ENCODE assay signal across 12 cellular contexts in the genomic region with DNA sequence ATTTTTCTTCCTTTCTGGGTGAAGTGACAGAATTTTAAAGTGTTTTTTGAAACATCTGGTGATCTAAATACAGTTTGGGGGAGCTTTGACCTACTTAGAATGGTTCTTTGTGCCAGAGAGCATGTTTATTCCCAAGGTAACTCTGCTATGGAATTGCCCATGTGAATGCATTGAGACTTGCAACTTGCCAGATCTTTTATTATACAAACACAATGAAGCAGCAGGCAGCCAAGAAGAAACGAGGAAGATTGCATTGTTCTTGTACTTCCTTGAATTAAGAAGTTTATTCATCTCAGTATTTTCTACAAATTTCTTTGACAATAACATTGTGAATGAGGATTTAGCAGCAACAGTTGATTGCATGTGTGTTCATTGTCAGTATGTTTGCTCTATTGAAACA. TPM values are rescaled to one million over a fixed set of nuclear protein-coding genes. Genes with fewer than 3 reads are reported as not detected.
A peak's percentile ranks its signal among the peaks of the same experiment; 100 is the strongest.
DNase-seq lines count a peak whose midpoint lies in the region; ATAC-seq and TF ChIP-seq lines count a peak whose summit lies in the region.
"Had no signal": no experiment of that assay in that cellular context is flagged by ENCODE, and none has a peak within 500 bp of the region (broad histone marks: within the 10 kb centered on the region; RNA-seq: fewer than 3 reads in every experiment).

No MANE protein-coding gene starts in this region.

- H3K4me1 ChIP-seq in right cardiac atrium (ENCODE audit: control insufficient read depth, insufficient read depth, low read length) (peaks cover 1% of the 10 kb centered on the region), mucosa of descending colon (ENCODE audit: low read depth) (peaks cover 19% of the 10 kb centered on the region)

- H3K27me3 ChIP-seq in right cardiac atrium (ENCODE audit: control insufficient read depth, insufficient read depth), result no peaks in the 10 kb centered on the region
- H3K27me3 ChIP-seq: tibial artery had no signal

- no peak overlapping the region for H3K4me3 Mint-ChIP-seq in activated T-helper 1 cell treated with anti-CD3 and anti-CD28 coated beads, Interleukin-12 subunit alpha, Interleukin-12 subunit beta, Interleukin-2, Interleukin-4 antibody, amounts not matched to agents 30 ng/mL and 10 ng/mL and 1 ng/mL, durations not matched to agents 14 hours and 24 hours and 36 hours
- H3K4me3 Mint-ChIP-seq: activated naive CD8-positive, alpha-beta T cell treated with anti-CD3 and anti-CD28 coated beads, Interleukin-2, amount 50 U/mL, for 24 hours had no signal

- no peak overlapping the region for H3K27ac Mint-ChIP-seq in activated T-helper 1 cell treated with anti-CD3 and anti-CD28 coated beads, Interleukin-12 subunit alpha, Interleukin-12 subunit beta, Interleukin-2, Interleukin-4 antibody, amounts not matched to agents 30 ng/mL and 10 ng/mL and 1 ng/mL, durations not matched to agents 14 hours and 24 hours and 36 hours
- H3K27ac Mint-ChIP-seq: activated naive CD8-positive, alpha-beta T cell treated with anti-CD3 and anti-CD28 coated beads, Interleukin-2, amount 50 U/mL, for 24 hours had no signal

- H3K27ac ChIP-seq in right cardiac atrium (ENCODE audit: low read length) (no peak overlapping the region), epithelial cell of prostate (peak overlapping the region; percentile 85)

- intact Hi-C loops in right cardiac atrium (cut with DNase I), result loop anchor here in 3 of 4 donors (5.0 to 10.0 kb wide), 5 partner anchors 90 to 217 kb away; no protein-coding TSS in a partner anchor
- intact Hi-C loops in Right ventricle myocardium superior (cut with DNase I), result loop anchor here (5.0 kb wide), 1 partner anchor 207 kb away; no protein-coding TSS in a partner anchor
- intact Hi-C loops in mucosa of descending colon (cut with DNase I, micrococcal nuclease), result loop anchor here (10.0 kb wide), 1 partner anchor 220 kb away; the partner anchor contains the start of gene DNM1L (in 2 of the 2)
- intact Hi-C loops in activated T-helper 1 cell treated with anti-CD3 and anti-CD28 coated beads, Interleukin-12 subunit alpha, Interleukin-12 subunit beta, Interleukin-2, Interleukin-4 antibody, amounts not matched to agents 30 ng/mL and 10 ng/mL and 1 ng/mL, durations not matched to agents 14 hours and 24 hours and 36 hours (cut with micrococcal nuclease), result loop anchor here (1.0 to 5.0 kb wide), 6 partner anchors 88 to 1568 kb away; partner anchors contain the start of genes ALG10 and YARS2

- TF ChIP-seq CTCF in mucosa of descending colon (IDR thresholded peaks at IDR 0.05), result no peak

- DNase-seq in right cardiac atrium (no peak), Right ventricle myocardium superior (no peak), epithelial cell of prostate (ENCODE audit: low read depth, low spot score) (no peak), mucosa of descending colon (no peak), GF-D8 (lab: John Stamatoyannopoulos, UW) (no peak)
- no peak for DNase-seq in stimulated activated CD4-positive, alpha-beta T cell treated with anti-CD3 and anti-CD28 coated beads, Interleukin-4, amount 100 ng/mL, for 1 hour
- no peak for DNase-seq in activated T-helper 1 cell treated with anti-CD3 and anti-CD28 coated beads, Interleukin-12 subunit alpha, Interleukin-12 subunit beta, Interleukin-2, Interleukin-4 antibody, amounts not matched to agents 30 ng/mL and 10 ng/mL and 1 ng/mL, durations not matched to agents 14 hours and 24 hours and 36 hours (ENCODE audit: low spot score)
- DNase-seq: activated CD4-positive, CD25-positive, alpha-beta regulatory T cell; activated naive CD8-positive, alpha-beta T cell treated with anti-CD3 and anti-CD28 coated beads, Interleukin-2, amount 50 U/mL, for 24 hours; stimulated activated CD4-positive, alpha-beta T cell treated with anti-CD3 and anti-CD28 coated beads, Interleukin-15, amount 100 ng/mL, for 24 hours; tibial artery had no signal

- ATAC-seq in right cardiac atrium (peak; percentile 28 to 49), Right ventricle myocardium superior (ENCODE audit: poor library complexity) (no peak), mucosa of descending colon (peak; percentile 55), HG03196 (IDR thresholded peaks at IDR 0.05; ENCODE audit: unreplicated experiment) (no peak)
- ATAC-seq: activated naive CD8-positive, alpha-beta T cell treated with anti-CD3 and anti-CD28 coated beads, Interleukin-2, amount 50 U/mL, for 24 hours had no signal

- H3K36me3 Mint-ChIP-seq in activated T-helper 1 cell treated with anti-CD3 and anti-CD28 coated beads, Interleukin-12 subunit alpha, Interleukin-12 subunit beta, Interleukin-2, Interleukin-4 antibody, amounts not matched to agents 30 ng/mL and 10 ng/mL and 1 ng/mL, durations not matched to agents 14 hours and 24 hours and 36 hours (ENCODE audit: low read depth), result no peaks in the 10 kb centered on the region

- 10% methylated on average over 1 of the region's 1 CpG for WGBS in right cardiac atrium

- peaks cover 5% of the 10 kb centered on the region for H3K4me1 Mint-ChIP-seq in activated T-helper 1 cell treated with anti-CD3 and anti-CD28 coated beads, Interleukin-12 subunit alpha, Interleukin-12 subunit beta, Interleukin-2, Interleukin-4 antibody, amounts not matched to agents 30 ng/mL and 10 ng/mL and 1 ng/mL, durations not matched to agents 14 hours and 24 hours and 36 hours (ENCODE audit: low read depth)
- H3K4me1 Mint-ChIP-seq: activated naive CD8-positive, alpha-beta T cell treated with anti-CD3 and anti-CD28 coated beads, Interleukin-2, amount 50 U/mL, for 24 hours had no signal

- no peaks in the 10 kb centered on the region for H3K9me3 Mint-ChIP-seq in activated T-helper 1 cell treated with anti-CD3 and anti-CD28 coated beads, Interleukin-12 subunit alpha, Interleukin-12 subunit beta, Interleukin-2, Interleukin-4 antibody, amounts not matched to agents 30 ng/mL and 10 ng/mL and 1 ng/mL, durations not matched to agents 14 hours and 24 hours and 36 hours
- H3K9me3 Mint-ChIP-seq: activated naive CD8-positive, alpha-beta T cell treated with anti-CD3 and anti-CD28 coated beads, Interleukin-2, amount 50 U/mL, for 24 hours had no signal

- no peaks in the 10 kb centered on the region for H3K36me3 ChIP-seq in mucosa of descending colon (ENCODE audit: low read depth)
- H3K36me3 ChIP-seq: tibial artery had no signal

- no peaks in the 10 kb centered on the region for H3K9me3 ChIP-seq in right cardiac atrium (ENCODE audit: control insufficient read depth, low read length)
- H3K9me3 ChIP-seq in mucosa of descending colon, result no peaks in the 10 kb centered on the region
- H3K9me3 ChIP-seq: tibial artery had no signal

- peaks cover 11% of the 10 kb centered on the region for H3K27me3 Mint-ChIP-seq in activated T-helper 1 cell treated with anti-CD3 and anti-CD28 coated beads, Interleukin-12 subunit alpha, Interleukin-12 subunit beta, Interleukin-2, Interleukin-4 antibody, amounts not matched to agents 30 ng/mL and 10 ng/mL and 1 ng/mL, durations not matched to agents 14 hours and 24 hours and 36 hours (ENCODE audit: insufficient read depth)
- H3K27me3 Mint-ChIP-seq: activated naive CD8-positive, alpha-beta T cell treated with anti-CD3 and anti-CD28 coated beads, Interleukin-2, amount 50 U/mL, for 24 hours had no signal

- H3K4me3 ChIP-seq in right cardiac atrium (ENCODE audit: low read length) (no peak overlapping the region), mucosa of descending colon (no peak overlapping the region)

RNA-seq across cellular contexts. Expression of gene FGD4, which starts 55.5 kb away (rescaled TPM):
- total RNA-seq in right cardiac atrium, result 10 to 100 TPM; 10.6 to 12.5 (median 11.4) TPM
- polyA plus RNA-seq in right cardiac atrium, result 3.5 TPM
- total RNA-seq in Right ventricle myocardium superior, result 17.3 TPM
- total RNA-seq in mucosa of descending colon, result 10 to 100 TPM; 31.5 to 66.7 (median 51.7) TPM
- 0.03 and 0.51 TPM in 2 replicates for total RNA-seq in activated T-helper 1 cell treated with anti-CD3 and anti-CD28 coated beads, Interleukin-12 subunit alpha, Interleukin-12 subunit beta, Interleukin-2, Interleukin-4 antibody, amounts not matched to agents 30 ng/mL and 10 ng/mL and 1 ng/mL, durations not matched to agents 14 hours and 24 hours and 36 hours

Comparison
In these comparisons a context has a peak if more than half of its experiments do, and no peak if none do; other contexts are left out.
1. ATAC-seq: peak in right cardiac atrium (2 of 2) and mucosa of descending colon (single experiment); none in Right ventricle myocardium superior (single experiment) and HG03196 (single experiment).